In the genomic region with DNA sequence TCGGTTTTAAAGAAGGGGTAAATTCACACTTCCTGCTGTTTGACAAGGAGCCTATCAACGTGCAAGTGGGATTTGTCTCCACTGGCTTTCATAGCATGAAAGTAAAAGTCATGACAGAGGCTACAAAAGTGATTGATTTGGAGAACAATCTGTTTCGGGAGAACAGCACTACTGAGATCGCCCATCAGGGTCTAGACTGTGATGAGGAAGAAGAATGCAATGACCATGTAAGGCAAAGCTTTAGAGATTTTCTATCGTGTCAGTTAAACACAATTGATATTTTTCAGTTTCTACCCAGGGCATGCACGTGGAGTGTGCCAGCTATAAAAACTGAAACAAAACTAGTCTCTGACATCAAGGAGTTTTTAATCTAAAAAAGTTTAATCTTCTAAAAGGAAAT, we compare ENCODE assay signal across 25 cellular contexts. TPM values are rescaled to one million over a fixed set of nuclear protein-coding genes. Genes with fewer than 3 reads are reported as not detected.
DNase-seq lines count a peak whose midpoint lies in the region; ATAC-seq and TF ChIP-seq lines count a peak whose summit lies in the region.
"Had no signal": no experiment of that assay in that cellular context is flagged by ENCODE, and none has a peak within 500 bp of the region (broad histone marks: within the 10 kb centered on the region; RNA-seq: fewer than 3 reads in every experiment).

No MANE protein-coding gene starts in this region.

- in situ Hi-C loops in GM13977 (cut with MboI; ENCODE audit: low pct_unique_long_range_greater_than_20kb, low sequenced_read_pairs, unreplicated experiment), result loop anchor here (25.0 kb wide), 1 partner anchor 265 kb away; the partner anchor contains the start of genes RNF215 and SEC14L2

- CTCF ChIA-PET in activated CD4-positive, alpha-beta T cell treated with anti-CD3 and anti-CD28 coated beads for 36 hours (lab: Charles Lee), result interaction anchor here (0.8 to 4.1 kb wide), 5 partner anchors 8 to 433 kb away, joined by 3 to 32 read pairs (median 5); no protein-coding TSS in a partner anchor
- CTCF ChIA-PET in activated CD4-positive, alpha-beta T cell treated with anti-CD3 and anti-CD28 coated beads, Interleukin-2, amount 10 ng/mL, durations not matched to agents 7 days and 5 days (lab: Charles Lee), result interaction anchor here (0.6 to 3.5 kb wide), 6 partner anchors 10 to 166 kb away, joined by 3 to 9 read pairs (median 3); partner anchors contain the start of gene CASTOR1
- CTCF ChIA-PET in activated CD4-positive, alpha-beta memory T cell treated with anti-CD3 and anti-CD28 coated beads for 36 hours (lab: Charles Lee), result interaction anchor here (0.8 to 2.4 kb wide), 2 partner anchors 62 to 165 kb away, joined by 3 to 10 read pairs; no protein-coding TSS in a partner anchor

- H3K4me1 Mint-ChIP-seq in activated CD4-positive, alpha-beta T cell treated with anti-CD3 and anti-CD28 coated beads for 36 hours, result peaks cover 19% of the 10 kb centered on the region
- peaks cover 31% of the 10 kb centered on the region for H3K4me1 Mint-ChIP-seq in activated CD4-positive, alpha-beta T cell treated with anti-CD3 and anti-CD28 coated beads, Interleukin-2, amount 10 ng/mL, durations not matched to agents 7 days and 5 days
- peaks cover 19% of the 10 kb centered on the region for H3K4me1 Mint-ChIP-seq in activated CD4-positive, alpha-beta memory T cell treated with anti-CD3 and anti-CD28 coated beads for 36 hours (ENCODE audit: low read depth)

- no peak overlapping the region for H3K27ac Mint-ChIP-seq in activated CD4-positive, alpha-beta T cell treated with anti-CD3 and anti-CD28 coated beads for 36 hours
- no peak overlapping the region for H3K27ac Mint-ChIP-seq in activated CD4-positive, alpha-beta T cell treated with anti-CD3 and anti-CD28 coated beads, Interleukin-2, amount 10 ng/mL, durations not matched to agents 7 days and 5 days
- H3K27ac Mint-ChIP-seq in activated CD4-positive, alpha-beta memory T cell treated with anti-CD3 and anti-CD28 coated beads for 36 hours, result peak overlapping the region; percentile 11
- H3K27ac Mint-ChIP-seq: activated naive CD8-positive, alpha-beta T cell; CD8-positive, alpha-beta memory T cell; progenitor cell of endocrine pancreas had no signal

- peak; percentile 26 for DNase-seq in activated CD4-positive, alpha-beta T cell treated with anti-CD3 and anti-CD28 coated beads for 36 hours
- no peak for DNase-seq in activated CD4-positive, alpha-beta T cell treated with anti-CD3 and anti-CD28 coated beads, Interleukin-2, amount 10 ng/mL, durations not matched to agents 7 days and 5 days
- DNase-seq in GM13977 (ENCODE audit: low spot score) (peak; percentile 6), left kidney (ENCODE audit: low read depth, low spot score) (peak; percentile 52), foreskin melanocyte (no peak), 8988T (no peak)
- peak; percentile 21 for DNase-seq in activated CD4-positive, alpha-beta memory T cell treated with anti-CD3 and anti-CD28 coated beads for 36 hours
- DNase-seq: CD8-positive, alpha-beta memory T cell; islet precursor cell; lower lobe of right lung; NCI-H187; NCI-H2227 treated with DMSO at 0.1 percent for 48 hours; NCI-H748 treated with DMSO at 0.1 percent for 48 hours; SHP77 treated with DMSO at 0.1 percent for 48 hours; stimulated activated CD4-positive, alpha-beta T cell treated with anti-CD3 and anti-CD28 coated beads, Interleukin-2, amount 100 ng/mL, for 48 hours; stimulated activated naive CD4-positive, alpha-beta T cell treated with Interleukin-2 at 50 U/mL for 16 hours; SW 1271; thyroid gland had no signal

- no peak overlapping the region for H3K4me3 Mint-ChIP-seq in activated CD4-positive, alpha-beta T cell treated with anti-CD3 and anti-CD28 coated beads for 36 hours
- no peak overlapping the region for H3K4me3 Mint-ChIP-seq in activated CD4-positive, alpha-beta T cell treated with anti-CD3 and anti-CD28 coated beads, Interleukin-2, amount 10 ng/mL, durations not matched to agents 7 days and 5 days
- no peak overlapping the region for H3K4me3 Mint-ChIP-seq in activated CD4-positive, alpha-beta memory T cell treated with anti-CD3 and anti-CD28 coated beads for 36 hours
- H3K4me3 Mint-ChIP-seq: activated naive CD8-positive, alpha-beta T cell had no signal

- intact Hi-C loops in activated CD4-positive, alpha-beta T cell treated with anti-CD3 and anti-CD28 coated beads for 36 hours (cut with DNase I, micrococcal nuclease), result no loop called here
- intact Hi-C loops in activated CD4-positive, alpha-beta memory T cell treated with anti-CD3 and anti-CD28 coated beads for 36 hours (cut with micrococcal nuclease), result loop anchor here (5.0 kb wide), 1 partner anchor 45 kb away; no protein-coding TSS in a partner anchor

- POLR2A ChIA-PET in activated CD4-positive, alpha-beta T cell treated with anti-CD3 and anti-CD28 coated beads for 36 hours (lab: Charles Lee), result no interaction called here
- POLR2A ChIA-PET in activated CD4-positive, alpha-beta T cell treated with anti-CD3 and anti-CD28 coated beads, Interleukin-2, amount 10 ng/mL, durations not matched to agents 7 days and 5 days (lab: Charles Lee), result interaction anchor here (0.7 kb wide), 1 partner anchor 10 kb away, joined by 3 read pairs; no protein-coding TSS in a partner anchor
- POLR2A ChIA-PET in activated CD4-positive, alpha-beta memory T cell treated with anti-CD3 and anti-CD28 coated beads for 36 hours (lab: Charles Lee), result interaction anchor here (1.6 kb wide), 1 partner anchor 56 kb away, joined by 4 read pairs; no protein-coding TSS in a partner anchor

- ATAC-seq in activated CD4-positive, alpha-beta T cell treated with anti-CD3 and anti-CD28 coated beads for 36 hours, result peak; percentile 89
- ATAC-seq in HG03039 (IDR thresholded peaks at IDR 0.05; ENCODE audit: unreplicated experiment), result no peak
- ATAC-seq: gastroesophageal sphincter, lower lobe of right lung had no signal

- TF ChIP-seq CTCF in GM13977 (IDR thresholded peaks at IDR 0.05; ENCODE audit: extremely low read depth, insufficient read depth, missing control alignments), result no peak

- no peaks in the 10 kb centered on the region for H3K9me3 Mint-ChIP-seq in activated CD4-positive, alpha-beta T cell treated with anti-CD3 and anti-CD28 coated beads for 36 hours (ENCODE audit: low read depth)
- no peaks in the 10 kb centered on the region for H3K9me3 Mint-ChIP-seq in activated CD4-positive, alpha-beta T cell treated with anti-CD3 and anti-CD28 coated beads, Interleukin-2, amount 10 ng/mL, durations not matched to agents 7 days and 5 days
- H3K9me3 Mint-ChIP-seq in activated CD4-positive, alpha-beta memory T cell treated with anti-CD3 and anti-CD28 coated beads for 36 hours, result no peaks in the 10 kb centered on the region
- H3K9me3 Mint-ChIP-seq: CD8-positive, alpha-beta memory T cell had no signal

- no peaks in the 10 kb centered on the region for H3K36me3 Mint-ChIP-seq in activated CD4-positive, alpha-beta T cell treated with anti-CD3 and anti-CD28 coated beads for 36 hours (ENCODE audit: low read depth)
- H3K36me3 Mint-ChIP-seq in activated CD4-positive, alpha-beta T cell treated with anti-CD3 and anti-CD28 coated beads, Interleukin-2, amount 10 ng/mL, durations not matched to agents 7 days and 5 days (ENCODE audit: low read depth), result peaks cover 6% of the 10 kb centered on the region
- no peaks in the 10 kb centered on the region for H3K36me3 Mint-ChIP-seq in activated CD4-positive, alpha-beta memory T cell treated with anti-CD3 and anti-CD28 coated beads for 36 hours
- H3K36me3 Mint-ChIP-seq: activated naive CD8-positive, alpha-beta T cell; CD8-positive, alpha-beta memory T cell had no signal

- H3K27me3 Mint-ChIP-seq in activated CD4-positive, alpha-beta T cell treated with anti-CD3 and anti-CD28 coated beads for 36 hours, result peaks cover 3% of the 10 kb centered on the region
- H3K27me3 Mint-ChIP-seq in activated CD4-positive, alpha-beta T cell treated with anti-CD3 and anti-CD28 coated beads, Interleukin-2, amount 10 ng/mL, durations not matched to agents 7 days and 5 days, result no peaks in the 10 kb centered on the region
- H3K27me3 Mint-ChIP-seq in activated CD4-positive, alpha-beta memory T cell treated with anti-CD3 and anti-CD28 coated beads for 36 hours, result no peaks in the 10 kb centered on the region
- H3K27me3 Mint-ChIP-seq: activated naive CD8-positive, alpha-beta T cell; progenitor cell of endocrine pancreas had no signal

RNA-seq across cellular contexts. Expression of gene HORMAD2, which starts 41.7 kb away (rescaled TPM):
- not detected for total RNA-seq in activated CD4-positive, alpha-beta T cell treated with anti-CD3 and anti-CD28 coated beads for 36 hours
- total RNA-seq in activated CD4-positive, alpha-beta T cell treated with anti-CD3 and anti-CD28 coated beads, Interleukin-2, amount 10 ng/mL, durations not matched to agents 7 days and 5 days, result not detected
- total RNA-seq in activated CD4-positive, alpha-beta memory T cell treated with anti-CD3 and anti-CD28 coated beads for 36 hours, result not detected
- total RNA-seq: CD8-positive, alpha-beta memory T cell; gastroesophageal sphincter; LHCN-M2; lower lobe of right lung; mucosa of gallbladder; progenitor cell of endocrine pancreas; skeletal muscle tissue; thyroid gland had no signal

Comparison
In these comparisons a context has a peak if more than half of its experiments do, and no peak if none do; other contexts are left out.
1. DNase-seq: peak in activated CD4-positive, alpha-beta T cell treated with anti-CD3 and anti-CD28 coated beads for 36 hours (single experiment), GM13977 (single experiment), activated CD4-positive, alpha-beta memory T cell treated with anti-CD3 and anti-CD28 coated beads for 36 hours (single experiment) and left kidney (single experiment); none in activated CD4-positive, alpha-beta T cell treated with anti-CD3 and anti-CD28 coated beads, Interleukin-2, amount 10 ng/mL, durations not matched to agents 7 days and 5 days (single experiment), foreskin melanocyte (single experiment) and 8988T (single experiment).